Comparison of ENCODE assay signal across 8 cellular contexts in the genomic region with DNA sequence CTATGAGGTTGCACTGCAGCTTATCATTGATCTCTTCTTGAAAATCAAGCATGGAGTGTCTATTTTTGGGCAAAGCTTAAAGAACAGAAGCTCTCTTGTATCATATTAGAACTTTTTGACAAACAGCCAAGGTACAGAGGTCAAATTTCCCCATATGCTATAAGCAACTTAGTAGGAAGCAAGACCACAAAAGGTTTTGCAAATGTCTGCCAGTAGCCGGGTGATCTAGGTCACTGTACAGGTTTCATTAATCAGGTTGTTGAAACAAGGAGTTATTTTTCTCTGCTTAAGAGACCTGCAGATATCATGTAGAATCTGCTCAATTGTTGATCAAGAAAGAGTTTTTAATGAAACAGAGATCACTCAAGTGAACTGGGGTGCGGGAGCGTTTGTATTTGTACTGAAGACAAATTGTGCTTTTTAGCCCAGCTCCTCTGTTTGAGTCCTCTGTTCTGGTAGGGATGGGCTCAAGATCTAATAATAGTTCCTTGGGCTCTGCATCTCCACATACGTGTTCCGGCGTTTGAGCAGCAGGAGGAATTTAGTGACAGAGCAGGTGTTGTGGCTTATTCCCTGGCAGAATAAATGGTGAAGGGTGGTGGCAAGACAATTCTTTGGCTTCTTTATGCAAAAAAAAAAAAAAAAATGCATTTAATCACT. TPM values are rescaled to one million over a fixed set of nuclear protein-coding genes. Genes with fewer than 3 reads are reported as not detected.
DNase-seq lines count a peak whose midpoint lies in the region; ATAC-seq and TF ChIP-seq lines count a peak whose summit lies in the region.

No MANE protein-coding gene starts in this region.

- no peak for TF ChIP-seq CTCF in CD8-positive, alpha-beta T cell (IDR thresholded peaks at IDR 0.05)
- TF ChIP-seq CTCF in thoracic aorta (IDR thresholded peaks at IDR 0.05) (no peak), prostate gland (IDR thresholded peaks at IDR 0.05) (no peak)

- no peaks in the 10 kb centered on the region for H3K27me3 ChIP-seq in CD8-positive, alpha-beta T cell (ENCODE audit: insufficient read depth, low read length)
- no peaks in the 10 kb centered on the region for H3K27me3 ChIP-seq in HUES48 (ENCODE audit: control insufficient read depth, insufficient read depth, low read length)
- H3K27me3 ChIP-seq in thoracic aorta (replicated peaks; ENCODE audit: insufficient read depth), result no peaks in the 10 kb centered on the region
- no peaks in the 10 kb centered on the region for H3K27me3 ChIP-seq in prostate gland (replicated peaks; ENCODE audit: insufficient read depth)

- TF ChIP-seq POLR2A in prostate gland (IDR thresholded peaks at IDR 0.05), result no peak

- no peaks in the 10 kb centered on the region for H3K9me3 ChIP-seq in CD8-positive, alpha-beta T cell (ENCODE audit: low read length)
- H3K9me3 ChIP-seq in HUES48 (ENCODE audit: control insufficient read depth, insufficient read depth, low read length) (no peaks in the 10 kb centered on the region), thoracic aorta (no peaks in the 10 kb centered on the region), prostate gland (no peaks in the 10 kb centered on the region)

- H3K9ac ChIP-seq in HUES48 (ENCODE audit: low read depth, low read length), result no peak overlapping the region

- H3K27ac Mint-ChIP-seq in CD8-positive, alpha-beta T cell, result peak overlapping the region; percentile 98
- peak overlapping the region; percentile 66 for H3K27ac Mint-ChIP-seq in activated naive CD8-positive, alpha-beta T cell treated with anti-CD3 and anti-CD28 coated beads, Interleukin-2, amount 50 U/mL, for 24 hours

- CTCF ChIA-PET in CD8-positive, alpha-beta T cell (lab: Charles Lee), result interaction anchor here (0.6 to 3.0 kb wide), 54 partner anchors 9 to 1165 kb away, joined by 3 to 62 read pairs (median 3); partner anchors contain the start of genes CCDC28A, REPS1 and TXLNB

- no peaks in the 10 kb centered on the region for H3K9me3 Mint-ChIP-seq in CD8-positive, alpha-beta T cell
- H3K9me3 Mint-ChIP-seq in activated naive CD8-positive, alpha-beta T cell treated with anti-CD3 and anti-CD28 coated beads, Interleukin-2, amount 50 U/mL, for 24 hours, result no peaks in the 10 kb centered on the region

- ATAC-seq in CD8-positive, alpha-beta T cell, result no peak
- ATAC-seq in activated naive CD8-positive, alpha-beta T cell treated with anti-CD3 and anti-CD28 coated beads, Interleukin-2, amount 50 U/mL, for 24 hours, result no peak
- ATAC-seq in thoracic aorta (ENCODE audit: insufficient number of reproducible peaks, low FRiP score, low read depth), result no peak
- no peak for ATAC-seq in GM18511 (IDR thresholded peaks at IDR 0.05; ENCODE audit: unreplicated experiment)

- no peaks in the 10 kb centered on the region for H3K36me3 ChIP-seq in CD8-positive, alpha-beta T cell (ENCODE audit: insufficient read depth, low read length)
- peaks cover 17% of the 10 kb centered on the region for H3K36me3 ChIP-seq in HUES48 (ENCODE audit: control insufficient read depth, insufficient read depth, low read length)
- no peaks in the 10 kb centered on the region for H3K36me3 ChIP-seq in thoracic aorta
- H3K36me3 ChIP-seq in prostate gland, result no peaks in the 10 kb centered on the region

- H3K27ac ChIP-seq in CD8-positive, alpha-beta T cell (ENCODE audit: low read depth, low read length), result no peak overlapping the region
- H3K27ac ChIP-seq in HUES48 (ENCODE audit: low read depth, low read length), result peak overlapping the region; percentile 96
- peak overlapping the region; percentile 47 to 58 for H3K27ac ChIP-seq in thoracic aorta
- peak overlapping the region in 1 of 2 donors; percentile 15 for H3K27ac ChIP-seq in prostate gland

- peaks cover 31% of the 10 kb centered on the region for H3K4me1 ChIP-seq in CD8-positive, alpha-beta T cell (ENCODE audit: insufficient read depth, low read length)
- H3K4me1 ChIP-seq in HUES48 (ENCODE audit: control insufficient read depth, insufficient read depth, low read length) (peaks cover 61% of the 10 kb centered on the region), thoracic aorta (ENCODE audit: control insufficient read depth in 1 of 2, low read depth in 2 of 2) (peaks cover 15 to 43% of the 10 kb centered on the region in 2 donors), prostate gland (replicated peaks) (no peaks in the 10 kb centered on the region)

- H3K4me3 Mint-ChIP-seq in CD8-positive, alpha-beta T cell, result peak overlapping the region; percentile 66
- H3K4me3 Mint-ChIP-seq in activated naive CD8-positive, alpha-beta T cell treated with anti-CD3 and anti-CD28 coated beads, Interleukin-2, amount 50 U/mL, for 24 hours, result peak overlapping the region; percentile 42

- intact Hi-C loops in CD8-positive, alpha-beta T cell (cut with DNase I, micrococcal nuclease), result loop anchor here (5.0 to 10.0 kb wide), 8 partner anchors 162 to 1265 kb away; partner anchors contain the start of genes HEBP2 (in 1 of the 2) and PERP (in 1 of the 2)
- intact Hi-C loops in prostate gland (cut with DNase I), result loop anchor here (5.0 to 10.0 kb wide), 9 partner anchors 227 to 1885 kb away; no protein-coding TSS in a partner anchor

- 13% methylated on average over 6 of the region's 6 CpGs for WGBS in prostate gland

- POLR2A ChIA-PET in CD8-positive, alpha-beta T cell (lab: Charles Lee), result interaction anchor here (0.6 to 2.3 kb wide), 9 partner anchors 78 to 597 kb away, joined by 3 to 12 read pairs (median 4); partner anchors contain the start of genes CCDC28A and TXLNB

- H3K27me3 Mint-ChIP-seq in CD8-positive, alpha-beta T cell (ENCODE audit: low read depth), result no peaks in the 10 kb centered on the region
- peaks cover 2% of the 10 kb centered on the region for H3K27me3 Mint-ChIP-seq in activated naive CD8-positive, alpha-beta T cell treated with anti-CD3 and anti-CD28 coated beads, Interleukin-2, amount 50 U/mL, for 24 hours

- H3K4me3 ChIP-seq in CD8-positive, alpha-beta T cell (ENCODE audit: low read depth, low read length), result no peak overlapping the region
- H3K4me3 ChIP-seq in HUES48 (ENCODE audit: low read depth, low read length), result peak overlapping the region; percentile 19; the same call in 1 of the 2 replicates
- peak overlapping the region; percentile 96 for H3K4me3 ChIP-seq in thoracic aorta
- H3K4me3 ChIP-seq in prostate gland, result no peak overlapping the region

- no peak for DNase-seq in CD8-positive, alpha-beta T cell
- no peak for DNase-seq in activated naive CD8-positive, alpha-beta T cell treated with anti-CD3 and anti-CD28 coated beads, Interleukin-2, amount 50 U/mL, for 24 hours
- DNase-seq in inferior parietal cortex (ENCODE audit: extremely low spot score) (peak; percentile 61), thoracic aorta (ENCODE audit: low spot score) (no peak), prostate gland (ENCODE audit: low spot score) (no peak)
- no peak for DNase-seq in stimulated activated naive CD4-positive, alpha-beta T cell treated with Interleukin-2 at 50 U/mL for 16 hours (lab: John Stamatoyannopoulos, UW)

- peaks cover 37% of the 10 kb centered on the region for H3K36me3 Mint-ChIP-seq in CD8-positive, alpha-beta T cell
- peaks cover 9% of the 10 kb centered on the region for H3K36me3 Mint-ChIP-seq in activated naive CD8-positive, alpha-beta T cell treated with anti-CD3 and anti-CD28 coated beads, Interleukin-2, amount 50 U/mL, for 24 hours (ENCODE audit: low read depth)

- H3K4me1 Mint-ChIP-seq in CD8-positive, alpha-beta T cell (ENCODE audit: low read depth), result peaks cover 49% of the 10 kb centered on the region
- peaks cover 50% of the 10 kb centered on the region for H3K4me1 Mint-ChIP-seq in activated naive CD8-positive, alpha-beta T cell treated with anti-CD3 and anti-CD28 coated beads, Interleukin-2, amount 50 U/mL, for 24 hours

RNA-seq across cellular contexts. Expression of gene CITED2, which starts 4.3 kb away (rescaled TPM):
- total RNA-seq in CD8-positive, alpha-beta T cell, result 100 to 1,000 TPM; 138 to 141 TPM
- 10 to 100 TPM; 43.5 to 62.7 TPM for total RNA-seq in thoracic aorta
- total RNA-seq in prostate gland, result 100 to 1,000 TPM; 117 to 149 TPM

Comparison
In these comparisons a context has a peak if more than half of its experiments do, and no peak if none do; other contexts are left out.
1. H3K4me3 ChIP-seq: peak in HUES48 (single experiment) and thoracic aorta (single experiment); none in CD8-positive, alpha-beta T cell (single experiment) and prostate gland (0 of 2).